Comparison of ENCODE assay signal across 12 cellular contexts in genomic region chr16:87305505-87306391, GRCh38. TPM values are rescaled to one million over a fixed set of nuclear protein-coding genes. Genes with fewer than 3 reads are reported as not detected.
DNase-seq lines count a peak whose midpoint lies in the region; ATAC-seq and TF ChIP-seq lines count a peak whose summit lies in the region.
"Had no signal": no experiment of that assay in that cellular context is flagged by ENCODE, and none has a peak within 500 bp of the region (broad histone marks: within the 10 kb centered on the region; RNA-seq: fewer than 3 reads in every experiment).

No MANE protein-coding gene starts in this region.

- H3K4me1 ChIP-seq in HUES6 (ENCODE audit: control insufficient read depth, insufficient read depth, low read length) (peaks cover 17% of the 10 kb centered on the region), mucosa of descending colon (ENCODE audit: low read depth) (peaks cover 4% of the 10 kb centered on the region)

- H3K27ac ChIP-seq in HUES6 (ENCODE audit: low read depth, low read length): no peak overlapping the region

- DNase-seq in DMS 273 treated with DMSO at 0.1 percent for 48 hours (lab: John Stamatoyannopoulos, UW) (peak; percentile 64), dedifferentiated amniotic fluid mesenchymal stem cell (ENCODE audit: extremely low spot score) (peak; percentile 38), mucosa of descending colon (peak in 1 of 3 donors; percentile 17), GM10266 (ENCODE audit: extremely low spot score) (no peak)
- DNase-seq: activated CD4-positive, alpha-beta T cell treated with anti-CD3 and anti-CD28 coated beads, Interleukin-2, amount 50 U/mL, for 48 hours; amniotic stem cell; NCI-H2081; stimulated activated CD8-positive, alpha-beta memory T cell treated with anti-CD3 and anti-CD28 coated beads, Interleukin-4, amount 100 ng/mL, for 48 hours had no signal

- TF ChIP-seq CTCF in mucosa of descending colon (IDR thresholded peaks at IDR 0.05) (no peak), GM10266 (IDR thresholded peaks at IDR 0.05; ENCODE audit: control insufficient read depth, insufficient read depth, low read depth, missing control alignments) (no peak)

- H3K27me3 ChIP-seq in HUES6 (ENCODE audit: control insufficient read depth, insufficient read depth, low read length): no peaks in the 10 kb centered on the region

- ATAC-seq in mucosa of descending colon (peak; percentile 80), GM18517 (IDR thresholded peaks at IDR 0.05; ENCODE audit: unreplicated experiment) (no peak), HG03025 (IDR thresholded peaks at IDR 0.05; ENCODE audit: low FRiP score, unreplicated experiment) (no peak), GM19324 (IDR thresholded peaks at IDR 0.05; ENCODE audit: low FRiP score, unreplicated experiment) (no peak)

- H3K4me3 ChIP-seq in HUES6 (ENCODE audit: low read depth, low read length): no peak overlapping the region
- no peak overlapping the region for H3K4me3 ChIP-seq in mucosa of descending colon

- intact Hi-C loops in mucosa of descending colon (cut with DNase I, micrococcal nuclease): no loop called here

- H3K36me3 ChIP-seq in HUES6 (ENCODE audit: control insufficient read depth, insufficient read depth, low read length): no peaks in the 10 kb centered on the region
- no peaks in the 10 kb centered on the region for H3K36me3 ChIP-seq in mucosa of descending colon (ENCODE audit: low read depth)

- H3K9ac ChIP-seq in HUES6 (ENCODE audit: low read length): peak overlapping the region; percentile 6

- H3K9me3 ChIP-seq in HUES6 (ENCODE audit: control insufficient read depth, insufficient read depth, low read depth, low read length) (0 out of 2 replicates have a peak, but pooled peaks cover 6% of the 10 kb centered on the region), mucosa of descending colon (no peaks in the 10 kb centered on the region)

RNA-seq across cellular contexts. Expression of gene C16orf95, which starts 11.4 kb away (rescaled TPM):
- 1 to 10 TPM; 2.5 to 4.2 (median 3.0) TPM for total RNA-seq in mucosa of descending colon
